Comparison of ENCODE assay signal across 21 cellular contexts in genomic region chr21:43935711-43936110, GRCh38.
A peak's percentile ranks its signal among the peaks of the same experiment; 100 is the strongest.
DNase-seq lines count a peak whose midpoint lies in the region; ATAC-seq and TF ChIP-seq lines count a peak whose summit lies in the region.
"Had no signal": no experiment of that assay in that cellular context is flagged by ENCODE, and none has a peak within 500 bp of the region (broad histone marks: within the 10 kb centered on the region; RNA-seq: fewer than 3 reads in every experiment).

No MANE protein-coding gene starts in this region.

- no peak for TF ChIP-seq CTCF in WERI-Rb-1 (IDR thresholded peaks at IDR 0.05; ENCODE audit: low read depth, low read length)

- H3K4me3 ChIP-seq in WERI-Rb-1 (ENCODE audit: low read depth, low read length): no peak overlapping the region
- H3K4me3 ChIP-seq: colonic mucosa had no signal

- H3K27ac ChIP-seq in layer of hippocampus (ENCODE audit: low read depth, low read length) (peak overlapping the region; percentile 76), substantia nigra (ENCODE audit: low read depth, low read length, poor library complexity, severe bottlenecking) (peak overlapping the region; percentile 52), WERI-Rb-1 (no peak overlapping the region)
- H3K27ac ChIP-seq: colonic mucosa, KMS-11 had no signal

- no peaks in the 10 kb centered on the region for H3K9me3 ChIP-seq in WERI-Rb-1 (ENCODE audit: severe bottlenecking)
- H3K9me3 ChIP-seq: colonic mucosa had no signal

- peak; percentile 46 for DNase-seq in NCI-H345 (lab: John Stamatoyannopoulos, UW)
- DNase-seq in NCI-H345 treated with DMSO at 0.1 percent for 48 hours (lab: John Stamatoyannopoulos, UW; ENCODE audit: unreplicated experiment): no peak
- peak; percentile 79 for DNase-seq in NCI-H69 (lab: John Stamatoyannopoulos, UW)
- DNase-seq in substantia nigra (lab: John Stamatoyannopoulos, UW): no peak
- no peak for DNase-seq in WERI-Rb-1
- no peak for DNase-seq in T1000 (lab: John Stamatoyannopoulos, UW)
- DNase-seq: activated CD4-positive, alpha-beta memory T cell treated with anti-CD3 and anti-CD28 coated beads, Interleukin-2, amount 10 ng/mL, durations not matched to agents 7 days and 5 days; activated naive CD4-positive, alpha-beta T cell treated with anti-CD3 and anti-CD28 coated beads, Interleukin-2, amount 10 ng/mL, durations not matched to agents 7 days and 5 days; activated T-cell treated with anti-CD3 and anti-CD28 coated beads, Interleukin-2, amount 50 U/mL, for 24 hours; colonic mucosa; foreskin melanocyte; GDM1; NCI-H1105; NCI-H226; occipital lobe; small intestine; stimulated activated CD4-positive, alpha-beta T cell treated with anti-CD3 and anti-CD28 coated beads, Interleukin-4, amount 100 ng/mL, for 4 hours; T-cell had no signal

- H3K27me3 ChIP-seq in layer of hippocampus (ENCODE audit: control insufficient read depth, insufficient read depth, low read length) (no peaks in the 10 kb centered on the region), WERI-Rb-1 (ENCODE audit: insufficient read depth, low read depth, severe bottlenecking) (no peaks in the 10 kb centered on the region)
- H3K27me3 ChIP-seq: colonic mucosa had no signal

- H3K36me3 ChIP-seq in WERI-Rb-1: no peaks in the 10 kb centered on the region; the same call in 1 of the 2 replicates
- H3K36me3 ChIP-seq: colonic mucosa had no signal

- ATAC-seq in GM18511 (IDR thresholded peaks at IDR 0.05; ENCODE audit: unreplicated experiment): no peak
- ATAC-seq: T-cell had no signal

Comparison
In these comparisons a context has a peak if more than half of its experiments do, and no peak if none do; other contexts are left out.
1. DNase-seq: peak in NCI-H345 (single experiment) and NCI-H69 (single experiment); none in NCI-H345 treated with DMSO at 0.1 percent for 48 hours (single experiment), substantia nigra (0 of 49), WERI-Rb-1 (single experiment) and T1000 (single experiment).